In genomic region chr15:73467758-73468157, GRCh38 we compare ENCODE assay signal across 35 cellular contexts. TPM values are rescaled to one million over a fixed set of nuclear protein-coding genes. Genes with fewer than 3 reads are reported as not detected.
"Had no signal": no experiment of that assay in that cellular context is flagged by ENCODE, and none has a peak within 500 bp of the region (broad histone marks: within the 10 kb centered on the region; RNA-seq: fewer than 3 reads in every experiment).

No MANE protein-coding gene starts in this region.

- H3K27ac Mint-ChIP-seq: naive thymus-derived CD4-positive, alpha-beta T cell; natural killer cell treated with Interleukin-12 subunit alpha and Interleukin-12 subunit beta and Interleukin-15 and Interleukin-18, amount 100 ng/mL, for 72 hours; progenitor cell of endocrine pancreas; stimulated activated memory B cell treated with anti-CD40 and anti-IgM and Interleukin-4, amounts not matched to agents 10 μg/mL and 1 μg/mL and 100 μg/mL, for 72 hours; stimulated activated naive CD8-positive, alpha-beta T cell treated with anti-CD3 and anti-CD28 coated beads, Interleukin-15, amount 100 ng/mL, for 72 hours; type B pancreatic cell had no signal

- DNase-seq: islet precursor cell; left ventricle myocardium inferior; midbrain; mucosa of descending colon; naive thymus-derived CD4-positive, alpha-beta T cell; ovary; right lobe of liver; stimulated activated CD4-positive, alpha-beta T cell treated with anti-CD3 and anti-CD28 coated beads, Interleukin-1b, Interleukin-23, amount 100 ng/mL, for 48 hours; stimulated activated CD4-positive, alpha-beta T cell treated with anti-CD3 and anti-CD28 coated beads, Interleukin-2, amount 100 ng/mL, for 48 hours; stimulated activated CD4-positive, alpha-beta T cell treated with anti-CD3 and anti-CD28 coated beads, Interleukin-4, amount 100 ng/mL, for 4 hours; stimulated activated CD8-positive, alpha-beta memory T cell treated with anti-CD3 and anti-CD28 coated beads, Interleukin-4, amount 100 ng/mL, for 48 hours; stimulated activated naive CD4-positive, alpha-beta T cell treated with Interleukin-2 at 50 U/mL for 16 hours; stimulated activated naive CD8-positive, alpha-beta T cell treated with anti-CD3 and anti-CD28 coated beads, Interleukin-15, amount 100 ng/mL, for 72 hours; substantia nigra; uterus had no signal

- H3K4me3 Mint-ChIP-seq: naive thymus-derived CD4-positive, alpha-beta T cell; natural killer cell treated with Interleukin-12 subunit alpha and Interleukin-12 subunit beta and Interleukin-15 and Interleukin-18, amount 100 ng/mL, for 72 hours; stimulated activated memory B cell treated with anti-CD40 and anti-IgM and Interleukin-4, amounts not matched to agents 10 μg/mL and 1 μg/mL and 100 μg/mL, for 72 hours; stimulated activated naive CD8-positive, alpha-beta T cell treated with anti-CD3 and anti-CD28 coated beads, Interleukin-15, amount 100 ng/mL, for 72 hours; type B pancreatic cell had no signal

- H3K4me2 ChIP-seq: hepatocyte, smooth muscle cell had no signal

- H3K4me1 Mint-ChIP-seq: naive thymus-derived CD4-positive, alpha-beta T cell; stimulated activated memory B cell treated with anti-CD40 and anti-IgM and Interleukin-4, amounts not matched to agents 10 μg/mL and 1 μg/mL and 100 μg/mL, for 72 hours; stimulated activated naive CD8-positive, alpha-beta T cell treated with anti-CD3 and anti-CD28 coated beads, Interleukin-15, amount 100 ng/mL, for 72 hours had no signal

- H2AFZ ChIP-seq: hepatocyte had no signal

- H3K4me3 ChIP-seq: hepatocyte, left ventricle myocardium inferior, lung, mucosa of descending colon, ovary, right atrium auricular region, right lobe of liver, smooth muscle cell, tibial nerve, uterus had no signal

- ATAC-seq: mucosa of descending colon; naive thymus-derived CD4-positive, alpha-beta T cell; natural killer cell treated with Interleukin-12 subunit alpha and Interleukin-12 subunit beta and Interleukin-15 and Interleukin-18, amount 100 ng/mL, for 72 hours; right lobe of liver; stimulated activated naive CD8-positive, alpha-beta T cell treated with anti-CD3 and anti-CD28 coated beads, Interleukin-15, amount 100 ng/mL, for 72 hours had no signal

- H3K36me3 Mint-ChIP-seq: naive thymus-derived CD4-positive, alpha-beta T cell; natural killer cell treated with Interleukin-12 subunit alpha and Interleukin-12 subunit beta and Interleukin-15 and Interleukin-18, amount 100 ng/mL, for 72 hours; stimulated activated memory B cell treated with anti-CD40 and anti-IgM and Interleukin-4, amounts not matched to agents 10 μg/mL and 1 μg/mL and 100 μg/mL, for 72 hours; type B pancreatic cell had no signal

- H3K27me3 ChIP-seq: ovary, right atrium auricular region, right lobe of liver, uterus had no signal

- H3K36me3 ChIP-seq: left ventricle myocardium inferior, ovary, right atrium auricular region, right lobe of liver, tibial nerve, uterus had no signal

- H3K4me1 ChIP-seq: left ventricle myocardium inferior, right atrium auricular region, right lobe of liver, tibial nerve, uterus had no signal

- H3K9me3 Mint-ChIP-seq: natural killer cell treated with Interleukin-12 subunit alpha and Interleukin-12 subunit beta and Interleukin-15 and Interleukin-18, amount 100 ng/mL, for 72 hours; stimulated activated memory B cell treated with anti-CD40 and anti-IgM and Interleukin-4, amounts not matched to agents 10 μg/mL and 1 μg/mL and 100 μg/mL, for 72 hours; stimulated activated naive CD8-positive, alpha-beta T cell treated with anti-CD3 and anti-CD28 coated beads, Interleukin-15, amount 100 ng/mL, for 72 hours; type B pancreatic cell had no signal

- H3K9me3 ChIP-seq: left ventricle myocardium inferior, mucosa of descending colon, ovary, right atrium auricular region, right lobe of liver, tibial nerve, uterus had no signal

- H3K27ac ChIP-seq: hepatocyte, left ventricle myocardium inferior, ovary, right atrium auricular region, right lobe of liver, tibial nerve, uterus had no signal

- H3K79me2 ChIP-seq: hepatocyte had no signal

RNA-seq across cellular contexts. Expression of gene REC114, which starts 24.8 kb away (rescaled TPM):
- total RNA-seq: hepatocyte; kidney epithelial cell; lower leg skin; lung; mesenteric fat pad; mucosa of descending colon; myocyte; naive thymus-derived CD4-positive, alpha-beta T cell; natural killer cell treated with Interleukin-12 subunit alpha and Interleukin-12 subunit beta and Interleukin-15 and Interleukin-18, amount 100 ng/mL, for 72 hours; omental fat pad; ovary; progenitor cell of endocrine pancreas; pulmonary artery endothelial cell; renal cortical epithelial cell; right lobe of liver; skeletal muscle tissue; smooth muscle cell; temporal lobe; tibial nerve; ureter; uterus had no signal
- polyA plus RNA-seq: naive thymus-derived CD4-positive, alpha-beta T cell; neural cell; smooth muscle cell had no signal
